ENCODE assay signal across 20 cellular contexts in the genomic region with DNA sequence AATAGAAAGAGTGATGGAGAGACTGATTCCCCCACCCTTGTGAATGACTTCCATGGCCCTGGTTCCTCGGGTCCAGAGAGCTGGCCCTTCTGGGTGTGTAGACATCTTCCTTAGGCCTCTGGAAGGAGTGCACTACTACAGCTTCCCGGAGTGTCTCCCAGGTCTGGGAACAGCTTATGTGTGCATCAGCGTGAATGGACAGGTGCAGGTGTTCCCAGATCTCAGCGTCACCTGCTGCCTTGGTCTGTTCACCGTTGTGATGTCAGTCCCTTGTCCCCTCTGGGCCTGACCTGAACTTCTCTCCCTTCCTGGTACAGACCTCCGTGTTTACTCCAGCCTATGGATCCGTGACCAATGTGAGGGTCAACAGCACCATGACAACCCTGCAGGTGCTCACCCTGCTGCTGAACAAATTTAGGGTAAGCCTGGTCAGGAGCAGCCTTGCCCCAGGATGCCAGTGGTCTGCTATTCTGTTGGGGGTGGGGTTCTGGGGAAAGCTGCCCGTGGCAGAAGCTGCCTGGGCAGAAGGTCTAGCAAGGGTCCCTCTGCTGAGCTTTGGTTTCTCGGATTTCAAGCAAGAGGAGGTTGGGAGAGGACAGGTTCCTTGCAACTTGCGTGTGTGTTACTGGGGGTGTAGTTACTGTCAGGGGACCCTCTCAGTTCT. TPM values are rescaled to one million over a fixed set of nuclear protein-coding genes. Genes with fewer than 3 reads are reported as not detected.
A peak's percentile ranks its signal among the peaks of the same experiment; 100 is the strongest.
DNase-seq lines count a peak whose midpoint lies in the region; FAIRE-seq and TF ChIP-seq lines count a peak whose summit lies in the region.
"Had no signal": no experiment of that assay in that cellular context is flagged by ENCODE, and none has a peak within 500 bp of the region (broad histone marks: within the 10 kb centered on the region; RNA-seq: fewer than 3 reads in every experiment).

No MANE protein-coding gene starts in this region.

- no peaks in the 10 kb centered on the region for H3K9me3 Mint-ChIP-seq in activated CD4-positive, alpha-beta T cell treated with anti-CD3 and anti-CD28 coated beads, Interleukin-2, amount 10 ng/mL, durations not matched to agents 24 days and 14 days
- H3K9me3 Mint-ChIP-seq: activated CD4-positive, alpha-beta T cell treated with anti-CD3 and anti-CD28 coated beads, Interleukin-2, amount 10 ng/mL, durations not matched to agents 7 days and 5 days; central memory CD8-positive, alpha-beta T cell; neural crest cell had no signal

- H3K4me1 ChIP-seq in right atrium auricular region (peaks cover 0 to 67% of the 10 kb centered on the region in 2 donors), testis (peaks cover 58% of the 10 kb centered on the region)

- H3K4me3 ChIP-seq in right atrium auricular region (no peak overlapping the region), testis (no peak overlapping the region)
- H3K4me3 ChIP-seq: PC-9, prostate gland had no signal

- H3K9me3 ChIP-seq in right atrium auricular region: no peaks in the 10 kb centered on the region
- no peaks in the 10 kb centered on the region for H3K9me3 ChIP-seq in testis
- H3K9me3 ChIP-seq: prostate gland had no signal

- H3K27me3 Mint-ChIP-seq in activated CD4-positive, alpha-beta T cell treated with anti-CD3 and anti-CD28 coated beads, Interleukin-2, amount 10 ng/mL, durations not matched to agents 24 days and 14 days: peaks cover 6% of the 10 kb centered on the region
- H3K27me3 Mint-ChIP-seq: central memory CD8-positive, alpha-beta T cell had no signal

- peaks cover 5% of the 10 kb centered on the region for H3K4me1 Mint-ChIP-seq in activated CD4-positive, alpha-beta T cell treated with anti-CD3 and anti-CD28 coated beads, Interleukin-2, amount 10 ng/mL, durations not matched to agents 24 days and 14 days
- H3K4me1 Mint-ChIP-seq: central memory CD8-positive, alpha-beta T cell had no signal

- H3K36me3 Mint-ChIP-seq in activated CD4-positive, alpha-beta T cell treated with anti-CD3 and anti-CD28 coated beads, Interleukin-2, amount 10 ng/mL, durations not matched to agents 24 days and 14 days (ENCODE audit: low read depth): no peaks in the 10 kb centered on the region

- no peak for FAIRE-seq in GM19239 (lab: Jason Lieb, UNC)
- FAIRE-seq: D721Med, frontal cortex, GM18507, urothelium cell line had no signal

- H3K4me3 Mint-ChIP-seq in activated CD4-positive, alpha-beta T cell treated with anti-CD3 and anti-CD28 coated beads, Interleukin-2, amount 10 ng/mL, durations not matched to agents 24 days and 14 days: no peak overlapping the region
- H3K4me3 Mint-ChIP-seq: activated CD4-positive, alpha-beta T cell treated with anti-CD3 and anti-CD28 coated beads, Interleukin-2, amount 10 ng/mL, durations not matched to agents 7 days and 5 days; central memory CD8-positive, alpha-beta T cell; neural crest cell had no signal

- H3K27me3 ChIP-seq in right atrium auricular region (no peaks in the 10 kb centered on the region), testis (no peaks in the 10 kb centered on the region)

- intact Hi-C loops in testis (cut with DNase I; ENCODE audit: low total_unique reads): no loop called here
- intact Hi-C loops in activated CD4-positive, alpha-beta T cell treated with anti-CD3 and anti-CD28 coated beads, Interleukin-2, amount 10 ng/mL, durations not matched to agents 24 days and 14 days (cut with micrococcal nuclease): no loop called here

- peak; percentile 52 for DNase-seq in activated CD8-positive, alpha-beta memory T cell treated with anti-CD3 and anti-CD28 coated beads for 24 hours
- DNase-seq in activated CD8-positive, alpha-beta memory T cell treated with anti-CD3 and anti-CD28 coated beads, Interleukin-2, amount 50 U/mL, for 4 hours: no peak
- DNase-seq in NCI-H146 (lab: John Stamatoyannopoulos, UW) (peak; percentile 78), right atrium auricular region (ENCODE audit: low spot score) (peak; percentile 57), testis (no peak), NCI-H1105 treated with DMSO at 0.1 percent for 48 hours (lab: John Stamatoyannopoulos, UW) (no peak), GM19239 (ENCODE audit: insufficient read length, low spot score) (no peak)
- DNase-seq in activated CD4-positive, alpha-beta T cell treated with anti-CD3 and anti-CD28 coated beads, Interleukin-2, amount 10 ng/mL, durations not matched to agents 24 days and 14 days: no peak
- DNase-seq: activated CD4-positive, alpha-beta T cell treated with anti-CD3 and anti-CD28 coated beads, Interleukin-2, amount 10 ng/mL, durations not matched to agents 7 days and 5 days; C1 segment of cervical spinal cord; effector CD4-positive, alpha-beta T cell; PC-9; T-helper 1 cell had no signal

- H3K36me3 ChIP-seq in right atrium auricular region: peaks cover 82% of the 10 kb centered on the region
- no peaks in the 10 kb centered on the region for H3K36me3 ChIP-seq in testis (ENCODE audit: low read depth, missing control alignments)
- H3K36me3 ChIP-seq: prostate gland had no signal

- H3K27ac ChIP-seq in right atrium auricular region (peak overlapping the region; percentile 32 to 92), testis (peak overlapping the region; percentile 23 to 53)
- H3K27ac ChIP-seq: PC-9, prostate gland had no signal

- H3K27ac Mint-ChIP-seq in activated CD4-positive, alpha-beta T cell treated with anti-CD3 and anti-CD28 coated beads, Interleukin-2, amount 10 ng/mL, durations not matched to agents 24 days and 14 days: no peak overlapping the region
- H3K27ac Mint-ChIP-seq: activated CD4-positive, alpha-beta T cell treated with anti-CD3 and anti-CD28 coated beads, Interleukin-2, amount 10 ng/mL, durations not matched to agents 7 days and 5 days had no signal

- WGBS in testis, 2 donors: 94 to 96% methylated on average over 10 of the region's 10 CpGs

- TF ChIP-seq POLR2A in testis (IDR thresholded peaks at IDR 0.05): no peak

- no peak for TF ChIP-seq CTCF in right atrium auricular region (IDR thresholded peaks at IDR 0.05)
- no peak for TF ChIP-seq CTCF in testis (IDR thresholded peaks at IDR 0.05)

RNA-seq across cellular contexts. Expression of a gene that starts 10.5 kb away (rescaled TPM):
- total RNA-seq in right atrium auricular region: 100 to 1,000 TPM in 1 of 2 donors, 10 to 100 TPM in 1; 68.8 to 143 TPM
- 10 to 100 TPM; 33.1 to 84.9 TPM for total RNA-seq in testis
- polyA plus RNA-seq in testis (ENCODE audit: insufficient read depth, low read depth, low replicate concordance): 29.1 TPM
- total RNA-seq in activated CD4-positive, alpha-beta T cell treated with anti-CD3 and anti-CD28 coated beads, Interleukin-2, amount 10 ng/mL, durations not matched to agents 24 days and 14 days: 3.3 and 4.3 TPM in 2 replicates

RNA-seq across cellular contexts. Expression of a gene that starts 11.6 kb away (rescaled TPM):
- total RNA-seq in right atrium auricular region (10 to 100 TPM; 19.3 to 20.5 TPM), testis (10 to 100 TPM; 12.6 TPM)
- 12.6 TPM for polyA plus RNA-seq in testis (ENCODE audit: insufficient read depth, low read depth, low replicate concordance)
- 26.0 and 26.7 TPM in 2 replicates for total RNA-seq in activated CD4-positive, alpha-beta T cell treated with anti-CD3 and anti-CD28 coated beads, Interleukin-2, amount 10 ng/mL, durations not matched to agents 24 days and 14 days

RNA-seq across cellular contexts. Expression of a gene that starts 29.5 kb away (rescaled TPM):
- total RNA-seq in right atrium auricular region: 10 to 100 TPM; 43.3 to 43.4 TPM
- 10 to 100 TPM; 53.1 to 68.1 TPM for total RNA-seq in testis
- 28.2 TPM for polyA plus RNA-seq in testis (ENCODE audit: insufficient read depth, low read depth, low replicate concordance)
- total RNA-seq in activated CD4-positive, alpha-beta T cell treated with anti-CD3 and anti-CD28 coated beads, Interleukin-2, amount 10 ng/mL, durations not matched to agents 24 days and 14 days: 1.3 and 1.5 TPM in 2 replicates

Comparison
In these comparisons a context has a peak if more than half of its experiments do, and no peak if none do; other contexts are left out.
1. DNase-seq: peak in activated CD8-positive, alpha-beta memory T cell treated with anti-CD3 and anti-CD28 coated beads for 24 hours (single experiment), NCI-H146 (single experiment) and right atrium auricular region (single experiment); none in activated CD8-positive, alpha-beta memory T cell treated with anti-CD3 and anti-CD28 coated beads, Interleukin-2, amount 50 U/mL, for 4 hours (single experiment), testis (single experiment), activated CD4-positive, alpha-beta T cell treated with anti-CD3 and anti-CD28 coated beads, Interleukin-2, amount 10 ng/mL, durations not matched to agents 24 days and 14 days (single experiment), NCI-H1105 treated with DMSO at 0.1 percent for 48 hours (single experiment) and GM19239 (single experiment).
2. RNA of a gene that starts 29.5 kb away (total RNA-seq): 53.1 to 68.1 TPM in testis and 43.3 to 43.4 TPM in right atrium auricular region; 1.3 to 1.5 TPM in activated CD4-positive, alpha-beta T cell treated with anti-CD3 and anti-CD28 coated beads, Interleukin-2, amount 10 ng/mL, durations not matched to agents 24 days and 14 days; every median in the first group is over 10 times any median in the second.